In genomic region chr4:124092101-124093057, GRCh38 we compare ENCODE assay signal across 42 cellular contexts.
DNase-seq lines count a peak whose midpoint lies in the region; ATAC-seq, FAIRE-seq and TF ChIP-seq lines count a peak whose summit lies in the region.
"Had no signal": no experiment of that assay in that cellular context is flagged by ENCODE, and none has a peak within 500 bp of the region (broad histone marks: within the 10 kb centered on the region; RNA-seq: fewer than 3 reads in every experiment).

No MANE protein-coding gene starts in this region.

- no peaks in the 10 kb centered on the region for H3K9me3 Mint-ChIP-seq in activated naive CD8-positive, alpha-beta T cell treated with anti-CD3 and anti-CD28 coated beads, Interleukin-2, amount 50 U/mL, for 24 hours
- H3K9me3 Mint-ChIP-seq: activated B cell treated with CpG ODN at 0.5 μM for 24 hours; activated naive CD8-positive, alpha-beta T cell treated with anti-CD3 and anti-CD28 coated beads for 36 hours; activated T-cell treated with anti-CD3 and anti-CD28 coated beads, Interleukin-2, amount 50 U/mL, for 24 hours; CD8-positive, alpha-beta T cell; dendritic cell treated with granulocyte-macrophage colony-stimulating factor and Interleukin-4, amounts not matched to agents 40 ng/mL and 50 ng/mL, for 4 days; endodermal cell; H9; stimulated activated naive CD8-positive, alpha-beta T cell treated with anti-CD3 and anti-CD28 coated beads, Interleukin-15, amount 100 ng/mL, for 72 hours had no signal

- ATAC-seq in sciatic nerve = peak; percentile 92
- ATAC-seq in GM21529 (IDR thresholded peaks at IDR 0.05; ENCODE audit: unreplicated experiment) = no peak
- ATAC-seq in activated naive CD8-positive, alpha-beta T cell treated with anti-CD3 and anti-CD28 coated beads, Interleukin-2, amount 50 U/mL, for 24 hours = no peak
- ATAC-seq: CD8-positive, alpha-beta T cell; esophagus mucosa; left colon; pancreas; stimulated activated naive CD8-positive, alpha-beta T cell treated with anti-CD3 and anti-CD28 coated beads, Interleukin-15, amount 100 ng/mL, for 72 hours had no signal

- FAIRE-seq in D721Med (lab: Jason Lieb, UNC) = peak; percentile 29
- FAIRE-seq: frontal cortex, GM12892, pancreas had no signal

- no peaks in the 10 kb centered on the region for H3K36me3 Mint-ChIP-seq in activated naive CD8-positive, alpha-beta T cell treated with anti-CD3 and anti-CD28 coated beads, Interleukin-2, amount 50 U/mL, for 24 hours (ENCODE audit: low read depth)
- H3K36me3 Mint-ChIP-seq: activated naive CD8-positive, alpha-beta T cell treated with anti-CD3 and anti-CD28 coated beads for 36 hours; CD8-positive, alpha-beta T cell; memory B cell; neural progenitor cell had no signal

- no peak overlapping the region for H3K27ac Mint-ChIP-seq in activated naive CD8-positive, alpha-beta T cell treated with anti-CD3 and anti-CD28 coated beads, Interleukin-2, amount 50 U/mL, for 24 hours
- H3K27ac Mint-ChIP-seq: activated B cell treated with CpG ODN at 0.5 μM for 24 hours; activated naive CD8-positive, alpha-beta T cell treated with anti-CD3 and anti-CD28 coated beads for 36 hours; activated T-cell treated with anti-CD3 and anti-CD28 coated beads, Interleukin-2, amount 50 U/mL, for 24 hours; CD8-positive, alpha-beta T cell; dendritic cell treated with granulocyte-macrophage colony-stimulating factor and Interleukin-4, amounts not matched to agents 40 ng/mL and 50 ng/mL, for 4 days; endodermal cell; H9; memory B cell; neural progenitor cell; stimulated activated naive CD8-positive, alpha-beta T cell treated with anti-CD3 and anti-CD28 coated beads, Interleukin-15, amount 100 ng/mL, for 72 hours had no signal

- no peak overlapping the region for H3K4me3 Mint-ChIP-seq in activated naive CD8-positive, alpha-beta T cell treated with anti-CD3 and anti-CD28 coated beads, Interleukin-2, amount 50 U/mL, for 24 hours
- H3K4me3 Mint-ChIP-seq: activated B cell treated with CpG ODN at 0.5 μM for 24 hours; activated naive CD8-positive, alpha-beta T cell treated with anti-CD3 and anti-CD28 coated beads for 36 hours; activated T-cell treated with anti-CD3 and anti-CD28 coated beads, Interleukin-2, amount 50 U/mL, for 24 hours; CD8-positive, alpha-beta T cell; central memory CD8-positive, alpha-beta T cell; dendritic cell treated with granulocyte-macrophage colony-stimulating factor and Interleukin-4, amounts not matched to agents 40 ng/mL and 50 ng/mL, for 4 days; endodermal cell; H9; memory B cell; neural progenitor cell; stimulated activated naive CD8-positive, alpha-beta T cell treated with anti-CD3 and anti-CD28 coated beads, Interleukin-15, amount 100 ng/mL, for 72 hours had no signal

- no peaks in the 10 kb centered on the region for H3K27me3 Mint-ChIP-seq in activated naive CD8-positive, alpha-beta T cell treated with anti-CD3 and anti-CD28 coated beads, Interleukin-2, amount 50 U/mL, for 24 hours
- H3K27me3 Mint-ChIP-seq: activated B cell treated with CpG ODN at 0.5 μM for 24 hours; activated naive CD8-positive, alpha-beta T cell treated with anti-CD3 and anti-CD28 coated beads for 36 hours; activated T-cell treated with anti-CD3 and anti-CD28 coated beads, Interleukin-2, amount 50 U/mL, for 24 hours; central memory CD8-positive, alpha-beta T cell; dendritic cell treated with granulocyte-macrophage colony-stimulating factor and Interleukin-4, amounts not matched to agents 40 ng/mL and 50 ng/mL, for 4 days; memory B cell; stimulated activated naive CD8-positive, alpha-beta T cell treated with anti-CD3 and anti-CD28 coated beads, Interleukin-15, amount 100 ng/mL, for 72 hours had no signal

- no peaks in the 10 kb centered on the region for H3K4me1 Mint-ChIP-seq in activated naive CD8-positive, alpha-beta T cell treated with anti-CD3 and anti-CD28 coated beads, Interleukin-2, amount 50 U/mL, for 24 hours
- H3K4me1 Mint-ChIP-seq: activated B cell treated with CpG ODN at 0.5 μM for 24 hours; activated naive CD8-positive, alpha-beta T cell treated with anti-CD3 and anti-CD28 coated beads for 36 hours; central memory CD8-positive, alpha-beta T cell; memory B cell; neural progenitor cell; stimulated activated naive CD8-positive, alpha-beta T cell treated with anti-CD3 and anti-CD28 coated beads, Interleukin-15, amount 100 ng/mL, for 72 hours had no signal

- TF ChIP-seq CTCF in D721Med (IDR thresholded peaks at IDR 0.05; ENCODE audit: insufficient read depth, missing control alignments) = no peak

- intact Hi-C loops in sciatic nerve (cut with DNase I) = no loop called here

- DNase-seq in D721Med (ENCODE audit: insufficient read length, low spot score) (no peak), M059J (ENCODE audit: low read depth) (peak; percentile 4), glomerular visceral epithelial cell (ENCODE audit: extremely low spot score) (peak; percentile 6), sciatic nerve (ENCODE audit: low spot score) (no peak)
- no peak for DNase-seq in activated CD4-positive, alpha-beta T cell treated with anti-CD3 and anti-CD28 coated beads for 1 hour
- DNase-seq in activated naive CD8-positive, alpha-beta T cell treated with anti-CD3 and anti-CD28 coated beads, Interleukin-2, amount 50 U/mL, for 24 hours = no peak
- DNase-seq: ACHN; activated B cell treated with CpG ODN at 0.5 μM for 24 hours; activated CD4-positive, alpha-beta T cell treated with anti-CD3 and anti-CD28 coated beads, Interleukin-2, amount 50 U/mL, for 1 hour; activated gamma-delta T cell; activated naive CD8-positive, alpha-beta T cell treated with anti-CD3 and anti-CD28 coated beads for 36 hours; activated T-cell treated with anti-CD3 and anti-CD28 coated beads, Interleukin-2, amount 50 U/mL, for 24 hours; BE2C; CD8-positive, alpha-beta T cell; DMS153; endodermal cell; H9; hippocampal formation; KG1; left colon; NCI-H1417 treated with DMSO at 0.1 percent for 48 hours; NCI-H2107; NCI-H446 treated with DMSO at 0.1 percent for 48 hours; NCI-H82; pancreas; retina; RPMI8226; spleen; stimulated activated CD4-positive, alpha-beta T cell treated with anti-CD3 and anti-CD28 coated beads, Interleukin-2, amount 100 ng/mL, for 24 hours; stimulated activated CD8-positive, alpha-beta memory T cell treated with anti-CD3 and anti-CD28 coated beads, Interleukin-4, amount 100 ng/mL, for 48 hours; stimulated activated naive CD8-positive, alpha-beta T cell treated with anti-CD3 and anti-CD28 coated beads, Interleukin-15, amount 100 ng/mL, for 72 hours; T-helper 1 cell; thyroid gland; uterus had no signal

Comparison
In these comparisons a context has a peak if more than half of its experiments do, and no peak if none do; other contexts are left out.
1. DNase-seq: peak in M059J (single experiment) and glomerular visceral epithelial cell (single experiment); none in D721Med (single experiment), sciatic nerve (single experiment), activated CD4-positive, alpha-beta T cell treated with anti-CD3 and anti-CD28 coated beads for 1 hour (single experiment) and activated naive CD8-positive, alpha-beta T cell treated with anti-CD3 and anti-CD28 coated beads, Interleukin-2, amount 50 U/mL, for 24 hours (single experiment).